ENCODE assay signal across 7 cellular contexts in the genomic region with DNA sequence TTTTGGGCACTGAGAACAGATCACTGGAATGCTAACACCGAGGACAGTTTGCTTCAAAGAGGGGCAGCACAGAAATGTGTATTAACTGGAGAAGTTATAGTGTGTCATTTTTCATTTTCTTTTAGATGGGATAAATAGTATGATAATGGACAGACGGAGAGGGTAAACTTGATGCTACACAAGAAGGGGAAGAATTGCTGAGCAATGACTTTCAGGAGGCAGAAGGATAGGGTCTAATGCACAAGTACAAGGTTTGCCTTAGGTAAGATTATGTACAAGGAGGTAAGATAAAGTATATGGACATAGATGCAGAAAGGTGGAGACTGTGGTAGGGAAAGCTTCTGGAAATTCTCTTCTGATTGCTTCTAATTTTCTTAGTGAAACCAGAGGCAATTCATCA.
"Had no signal": no experiment of that assay in that cellular context is flagged by ENCODE, and none has a peak within 500 bp of the region (broad histone marks: within the 10 kb centered on the region; RNA-seq: fewer than 3 reads in every experiment).

No MANE protein-coding gene starts in this region.

- ATAC-seq: K562 had no signal

- H3K27ac ChIP-seq: HL-60, KMS-11 had no signal

- H3K4me3 ChIP-seq: K562 had no signal

- FAIRE-seq: HTR-8/SVneo, K562 had no signal

- H3K4me2 ChIP-seq: KMS-11 had no signal

- H3K9ac ChIP-seq: KMS-11 had no signal

- DNase-seq: Karpas-422, KBM-7, KG1 had no signal
